In genomic region chr17:4708436-4708835, GRCh38 we compare ENCODE assay signal across 8 cellular contexts. TPM values are rescaled to one million over a fixed set of nuclear protein-coding genes. Genes with fewer than 3 reads are reported as not detected.
DNase-seq lines count a peak whose midpoint lies in the region; ATAC-seq and FAIRE-seq lines count a peak whose summit lies in the region.
"Had no signal": no experiment of that assay in that cellular context is flagged by ENCODE, and none has a peak within 500 bp of the region (broad histone marks: within the 10 kb centered on the region; RNA-seq: fewer than 3 reads in every experiment).

No MANE protein-coding gene starts in this region.

- H3K36me3 Mint-ChIP-seq in T-cell (no peaks in the 10 kb centered on the region), memory B cell (no peaks in the 10 kb centered on the region)

- peak overlapping the region in 1 of 2 donors; percentile 83 for H3K27ac Mint-ChIP-seq in T-cell
- no peak overlapping the region for H3K27ac Mint-ChIP-seq in memory B cell

- H3K9me3 Mint-ChIP-seq in T-cell (no peaks in the 10 kb centered on the region), memory B cell (no peaks in the 10 kb centered on the region)

- peak overlapping the region in 2 of 3 donors; percentile 24 to 26 for H3K4me3 Mint-ChIP-seq in T-cell
- peak overlapping the region; percentile 75 for H3K4me3 Mint-ChIP-seq in memory B cell

- FAIRE-seq in GM19239 (lab: Jason Lieb, UNC), result peak; percentile 44

- H3K4me1 Mint-ChIP-seq in T-cell (peaks cover 29 to 55% (median 41%) of the 10 kb centered on the region in 3 donors), memory B cell (peaks cover 24% of the 10 kb centered on the region)

- CTCF ChIA-PET in T-cell (lab: Charles Lee), result interaction anchor here in 1 of 2 donors (2.2 kb wide), 1 partner anchor 179 kb away, joined by 7 read pairs; no protein-coding TSS in a partner anchor

- ATAC-seq in T-cell (replicated peaks in 1 of 4), result no peak
- ATAC-seq in memory B cell (ENCODE audit: low read depth), result no peak

- POLR2A ChIA-PET in T-cell (lab: Charles Lee), result interaction anchor here in 1 of 2 donors (0.5 to 0.6 kb wide), 2 partner anchors 11 to 111 kb away, joined by 3 to 9 read pairs; no protein-coding TSS in a partner anchor

- H3K27me3 Mint-ChIP-seq in T-cell (no peaks in the 10 kb centered on the region), memory B cell (no peaks in the 10 kb centered on the region)

- DNase-seq in GM19239 (ENCODE audit: insufficient read length, low spot score) (no peak), T-cell (peak in 32 of 34 experiments; percentile 28 to 77 (median 64)), memory B cell (ENCODE audit: low spot score in 2 of 2) (peak; percentile 37 to 55), amniotic stem cell (lab: John Stamatoyannopoulos, UW) (no peak), iPS-NIHi11 (ENCODE audit: low spot score) (no peak), COLO829 (ENCODE audit: low spot score) (no peak)
- DNase-seq: HCEC 1CT had no signal

RNA-seq across cellular contexts. Expression of gene ARRB2, which starts 2.0 kb away (rescaled TPM):
- 100 to 1,000 TPM; 247 to 374 (median 325) TPM for total RNA-seq in T-cell

RNA-seq across cellular contexts. Expression of gene PELP1, which starts 4.5 kb away (rescaled TPM):
- 10 to 100 TPM; 50.0 to 88.3 (median 85.0) TPM for total RNA-seq in T-cell

RNA-seq across cellular contexts. Expression of gene MED11, which starts 22.8 kb away (rescaled TPM):
- 10 to 100 TPM in 4 of 5 donors, 1 to 10 TPM in 1; 9.0 to 33.1 (median 28.6) TPM for total RNA-seq in T-cell

RNA-seq across cellular contexts. Expression of gene ZMYND15, which starts 31.2 kb away (rescaled TPM):
- total RNA-seq in T-cell, result 1 to 10 TPM in 1 of 5 donors, under 1 TPM in 4; 0.29 to 1.4 (median 0.44) TPM
- total RNA-seq: lung microvascular endothelial cell had no signal

RNA-seq across cellular contexts. Expression of gene CXCL16, which starts 31.3 kb away (rescaled TPM):
- total RNA-seq in T-cell, result 10 to 100 TPM in 1 of 5 donors, 1 to 10 TPM in 4; 2.5 to 11.2 (median 3.1) TPM

Comparison
In these comparisons a context has a peak if more than half of its experiments do, and no peak if none do; other contexts are left out.
1. DNase-seq: peak in T-cell (32 of 34) and memory B cell (2 of 2); none in GM19239 (single experiment), amniotic stem cell (single experiment), iPS-NIHi11 (single experiment) and COLO829 (single experiment).